ENCODE assay signal across 15 cellular contexts in genomic region chr1:97603776-97604175, GRCh38.
DNase-seq lines count a peak whose midpoint lies in the region; ATAC-seq, FAIRE-seq and TF ChIP-seq lines count a peak whose summit lies in the region.
"Had no signal": no experiment of that assay in that cellular context is flagged by ENCODE, and none has a peak within 500 bp of the region (broad histone marks: within the 10 kb centered on the region; RNA-seq: fewer than 3 reads in every experiment).

No MANE protein-coding gene starts in this region.

- H3F3A ChIP-seq in SK-N-SH (replicated peaks; ENCODE audit: insufficient read depth), result peaks cover 11% of the 10 kb centered on the region

- TF ChIP-seq EP300 in HepG2 (IDR thresholded peaks at IDR 0.05; ENCODE audit: low read depth in 2 of 2, low read length in 2 of 2), result no peak
- TF ChIP-seq EP300 in HepG2 (CRISPR knock-in tag; IDR thresholded peaks at IDR 0.05; ENCODE audit: borderline replicate concordance), result no peak
- no peak for TF ChIP-seq EP300 in SK-N-SH (IDR thresholded peaks at IDR 0.05; ENCODE audit: borderline replicate concordance in 1 of 2, low read depth in 1 of 2, low read length in 1 of 2)

- DNase-seq in HepG2 (ENCODE audit: low spot score) (no peak), SK-N-SH (no peak), fibroblast of villous mesenchyme (ENCODE audit: low read depth) (peak; percentile 21), HAP-1 (ENCODE audit: low spot score in 2 of 2) (no peak)
- no peak for DNase-seq in activated CD4-positive, alpha-beta T cell treated with anti-CD3 and anti-CD28 coated beads, Interleukin-2, amount 50 U/mL, for 48 hours
- DNase-seq: activated CD4-positive, alpha-beta T cell treated with anti-CD3 and anti-CD28 coated beads for 48 hours; caudate nucleus; islet precursor cell; naive thymus-derived CD8-positive, alpha-beta T cell; NCI-H446 treated with DMSO at 0.1 percent for 48 hours; spleen had no signal

- H3K9me3 ChIP-seq in liver (ENCODE audit: control insufficient read depth in 4 of 4, low read length in 3 of 4), result no peaks in the 10 kb centered on the region
- no peaks in the 10 kb centered on the region for H3K9me3 ChIP-seq in HepG2 (ENCODE audit: low read length)
- H3K9me3 ChIP-seq in SK-N-SH, result no peaks in the 10 kb centered on the region
- H3K9me3 ChIP-seq in HAP-1, result no peaks in the 10 kb centered on the region
- H3K9me3 ChIP-seq: spleen had no signal

- H3K4me3 ChIP-seq in liver (ENCODE audit: low read depth in 1 of 3, low read length in 3 of 3) (no peak overlapping the region), HepG2 (replicated peaks in 1 of 3; ENCODE audit: insufficient read depth in 1 of 3, low read depth in 2 of 3, low read length in 3 of 3) (no peak overlapping the region), SK-N-SH (ENCODE audit: low read depth in 2 of 2, low read length in 1 of 2) (peak overlapping the region; percentile 21 to 30; a peak in 3 of 4 replicates), fibroblast of villous mesenchyme (ENCODE audit: low read depth, low read length) (no peak overlapping the region), HAP-1 (no peak overlapping the region)

- CTCF ChIA-PET in HepG2 (lab: Yijun Ruan, JAX; ENCODE audit: low intra/inter-chr PET ratio, low total read pairs), result no interaction called here
- CTCF ChIA-PET in SK-N-SH (lab: Yijun Ruan, JAX), result interaction anchor here (1.3 kb wide), 1 partner anchor 32 kb away, joined by 4 read pairs; no protein-coding TSS in a partner anchor

- intact Hi-C loops in HepG2 (cut with micrococcal nuclease; ENCODE audit: unreplicated experiment), result no loop called here

- H3K36me3 ChIP-seq in liver (ENCODE audit: control insufficient read depth in 4 of 4, insufficient read depth in 3 of 4, low read depth in 1 of 4, low read length in 3 of 4) (no peaks in the 10 kb centered on the region), HepG2 (replicated peaks in 1 of 2; ENCODE audit: control insufficient read depth in 1 of 2, insufficient read depth in 2 of 2, low read length in 2 of 2) (no peaks in the 10 kb centered on the region), SK-N-SH (replicated peaks in 1 of 2; ENCODE audit: control insufficient read depth in 1 of 2, insufficient read depth in 2 of 2, low read length in 1 of 2) (peaks cover 0 to 11% of the 10 kb centered on the region in 2 experiments), HAP-1 (replicated peaks) (no peaks in the 10 kb centered on the region)
- H3K36me3 ChIP-seq: spleen had no signal

- in situ Hi-C loops in HepG2 (cut with HindIII; ENCODE audit: extremely low pct_ligation_motif_present, low pct_unique_long_range_greater_than_20kb), result no loop called here
- in situ Hi-C loops in HAP-1 (cut with MboI; ENCODE audit: low sequenced_read_pairs), result no loop called here

- H3K27me3 ChIP-seq in liver (ENCODE audit: control insufficient read depth in 4 of 4, insufficient read depth in 4 of 4, low read length in 3 of 4), result no peaks in the 10 kb centered on the region
- H3K27me3 ChIP-seq in HepG2 (ENCODE audit: control insufficient read depth in 1 of 2, insufficient read depth in 2 of 2, low read length in 2 of 2), result no peaks in the 10 kb centered on the region
- H3K27me3 ChIP-seq in SK-N-SH (ENCODE audit: insufficient read depth), result no peaks in the 10 kb centered on the region
- no peaks in the 10 kb centered on the region; the same call in 1 of the 2 replicates for H3K27me3 ChIP-seq in HAP-1 (ENCODE audit: low read depth)
- H3K27me3 ChIP-seq: spleen had no signal

- H3K9ac ChIP-seq in liver (ENCODE audit: low read depth in 1 of 2, low read length in 2 of 2) (no peak overlapping the region), HepG2 (ENCODE audit: insufficient read depth, low read depth, low read length) (no peak overlapping the region), SK-N-SH (peak overlapping the region; percentile 8; the same call in 1 of the 2 replicates)

- H3K4me1 ChIP-seq in liver (ENCODE audit: control insufficient read depth in 4 of 4, insufficient read depth in 4 of 4, low read length in 3 of 4) (no peaks in the 10 kb centered on the region), HepG2 (ENCODE audit: insufficient read depth, low read length) (no peaks in the 10 kb centered on the region), SK-N-SH (ENCODE audit: control insufficient read depth in 1 of 2, insufficient read depth in 2 of 2, low read depth in 1 of 2, low read length in 1 of 2) (peaks cover 5 to 10% of the 10 kb centered on the region in 2 experiments; a peak in 2 of 4 replicates), HAP-1 (no peaks in the 10 kb centered on the region)
- H3K4me1 ChIP-seq: spleen had no signal

- TF ChIP-seq POLR2A in HepG2 (IDR thresholded peaks at IDR 0.05; ENCODE audit: insufficient read depth in 1 of 2, low read depth in 2 of 2, low read length in 2 of 2), result no peak
- no peak for TF ChIP-seq POLR2A in GM18505 (IDR thresholded peaks at IDR 0.05; ENCODE audit: borderline replicate concordance, extremely low read depth, insufficient read depth, insufficient read length)

- no peak for TF ChIP-seq CTCF in liver (IDR thresholded peaks at IDR 0.05; ENCODE audit: low read depth, low read length, missing input control)
- no peak for TF ChIP-seq CTCF in HepG2 (CRISPR knock-in tag; IDR thresholded peaks at IDR 0.05)
- TF ChIP-seq CTCF in SK-N-SH (IDR thresholded peaks at IDR 0.05), result no peak
- TF ChIP-seq CTCF in fibroblast of villous mesenchyme (IDR thresholded peaks at IDR 0.05; ENCODE audit: insufficient read depth, low read depth, low read length), result no peak

- POLR2A ChIA-PET in HepG2 (lab: Yijun Ruan, JAX), result no interaction called here
- POLR2A ChIA-PET in SK-N-SH (lab: Yijun Ruan, JAX), result interaction anchor here (1.0 kb wide), 1 partner anchor 28 kb away, joined by 3 read pairs; no protein-coding TSS in a partner anchor

- ATAC-seq in HepG2 (no peak), GM18505 (IDR thresholded peaks at IDR 0.05; ENCODE audit: unreplicated experiment) (no peak), HG03460 (IDR thresholded peaks at IDR 0.05; ENCODE audit: unreplicated experiment) (no peak)
- ATAC-seq: esophagus mucosa; naive thymus-derived CD8-positive, alpha-beta T cell had no signal

- H3K79me2 ChIP-seq in HepG2 (ENCODE audit: insufficient read depth, low read length) (no peaks in the 10 kb centered on the region), SK-N-SH (ENCODE audit: insufficient read depth) (no peaks in the 10 kb centered on the region)

- WGBS in liver, result 77% methylated on average over 5 of the region's 5 CpGs
- 45% methylated on average over 5 of the region's 5 CpGs for WGBS in HepG2 (ENCODE audit: low lambda C conversion rate)
- 20% methylated on average over 5 of the region's 5 CpGs for WGBS in SK-N-SH (ENCODE audit: low lambda C conversion rate)

- BruUV-seq in HepG2 (replicated peaks; lab: Mats Ljungman, UMichigan), result no TSS peak

- no peak overlapping the region for H3K27ac ChIP-seq in liver (ENCODE audit: low read depth in 1 of 2, low read length in 2 of 2)
- no peak overlapping the region for H3K27ac ChIP-seq in HepG2 (ENCODE audit: extremely low read length, insufficient read depth, low read length)
- H3K27ac ChIP-seq in SK-N-SH (ENCODE audit: low read depth in 2 of 2, low read length in 1 of 2), result peak overlapping the region; percentile 39 to 71; a peak in 3 of 4 replicates

- H2AFZ ChIP-seq in HepG2 (ENCODE audit: low read length), result no peak overlapping the region
- no peak overlapping the region; the same call in 1 of the 2 replicates for H2AFZ ChIP-seq in SK-N-SH (ENCODE audit: low read depth)

- H4K20me1 ChIP-seq in HepG2 (ENCODE audit: insufficient read depth, low read length) (no peaks in the 10 kb centered on the region), SK-N-SH (ENCODE audit: insufficient read depth) (no peaks in the 10 kb centered on the region)

- TF ChIP-seq RAD21 in liver (IDR thresholded peaks at IDR 0.05) (no peak), HepG2 (CRISPR knock-in tag; IDR thresholded peaks at IDR 0.05) (no peak), SK-N-SH (IDR thresholded peaks at IDR 0.05; ENCODE audit: low read length) (no peak)

- H3K4me2 ChIP-seq in HepG2 (ENCODE audit: low read depth, low read length), result no peak overlapping the region
- peak overlapping the region; percentile 38 for H3K4me2 ChIP-seq in SK-N-SH

- no peaks in the 10 kb centered on the region for H3K9me2 ChIP-seq in SK-N-SH

- FAIRE-seq in HepG2 (lab: Jason Lieb, UNC), result no peak

TF ChIP-seq in liver, 16 proteins besides CTCF, POLR2A, EP300 and RAD21 (continues in another document):
- TF ChIP-seq NR2F2 (IDR thresholded peaks at IDR 0.05), result peak; percentile 21

TF ChIP-seq in HepG2, 621 proteins besides CTCF, POLR2A, EP300 and RAD21:
- TF ChIP-seq BRD4 (CRISPR knock-in tag; IDR thresholded peaks at IDR 0.05), result no peak

TF ChIP-seq in SK-N-SH, 30 proteins besides CTCF, POLR2A, EP300 and RAD21:
- TF ChIP-seq CHD2 (IDR thresholded peaks at IDR 0.05; ENCODE audit: low read length, partially characterized antibody), result no peak
- TF ChIP-seq GATA2 (CRISPR knock-in tag; IDR thresholded peaks at IDR 0.05), result 0 out of 2 replicates have a peak, but pooled peaks have one; percentile 18

Comparison
In these comparisons a context has a peak if more than half of its experiments do, and no peak if none do; other contexts are left out.
1. H3K27ac ChIP-seq: peak in SK-N-SH (2 of 2); none in liver (0 of 2) and HepG2 (single experiment).
2. H3K4me3 ChIP-seq: peak in SK-N-SH (2 of 2); none in liver (0 of 3), HepG2 (0 of 3), fibroblast of villous mesenchyme (single experiment) and HAP-1 (single experiment).